Comparison of ENCODE assay signal across 31 cellular contexts in the genomic region with DNA sequence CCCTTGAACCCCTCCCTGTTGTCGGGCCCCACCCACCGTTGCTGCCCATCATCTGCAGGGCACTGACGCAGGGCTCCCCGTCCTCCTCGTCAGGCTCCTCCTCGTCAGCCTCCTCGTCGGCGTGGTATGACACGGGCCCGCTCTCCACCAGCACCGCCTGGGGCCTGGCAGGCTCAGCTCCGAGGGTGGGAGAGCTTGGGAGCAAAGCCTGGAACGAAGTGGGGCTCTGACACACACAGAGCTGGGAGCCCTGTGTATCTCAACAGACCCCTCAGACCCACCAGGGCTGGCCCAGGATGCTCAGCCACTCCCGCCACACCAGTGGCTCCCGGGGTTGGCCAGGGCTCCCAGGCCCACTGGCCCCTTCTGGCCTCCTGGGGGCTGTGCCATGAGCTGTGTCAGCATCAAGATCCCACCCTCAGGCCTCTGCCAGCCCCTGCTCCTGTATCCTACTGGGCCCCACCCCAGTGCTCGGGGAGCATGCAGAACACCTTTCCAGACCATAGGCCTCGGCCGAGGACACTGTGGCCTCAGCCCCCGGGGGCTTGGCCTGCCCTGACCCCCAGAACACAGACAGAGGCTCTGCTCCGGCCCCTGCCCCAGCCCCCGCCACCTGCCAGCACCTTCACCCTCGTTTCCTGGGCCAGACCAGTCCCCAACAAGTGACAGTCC.
"Had no signal": no experiment of that assay in that cellular context is flagged by ENCODE, and none has a peak within 500 bp of the region (broad histone marks: within the 10 kb centered on the region; RNA-seq: fewer than 3 reads in every experiment).

No MANE protein-coding gene starts in this region.

- H3K4me3 ChIP-seq: neural progenitor cell, pancreas, psoas muscle, skin epidermis, smooth muscle cell, spleen, suprapubic skin, testis, tibial artery, transverse colon, upper lobe of right lung, uterus had no signal

- ATAC-seq: naive thymus-derived CD4-positive, alpha-beta T cell; natural killer cell; pancreas; psoas muscle; right cardiac atrium; sciatic nerve; stimulated activated memory B cell treated with anti-CD40 and anti-IgM and Interleukin-4, amounts not matched to agents 10 μg/mL and 1 μg/mL and 100 μg/mL, for 72 hours; stimulated activated naive CD8-positive, alpha-beta T cell treated with anti-CD3 and anti-CD28 coated beads, Interleukin-15, amount 100 ng/mL, for 72 hours; stimulated activated naive CD8-positive, alpha-beta T cell treated with anti-CD3 and anti-CD28 coated beads, Interleukin-15, Interleukin-2, amounts not matched to agents 100 U/mL and 50 U/mL, for 24 hours; upper lobe of right lung had no signal

- H3K27me3 ChIP-seq: neural progenitor cell, neutrophil, pancreas, spleen, suprapubic skin, testis, tibial artery, transverse colon, upper lobe of right lung, uterus had no signal

- H3K4me2 ChIP-seq: neural progenitor cell, smooth muscle cell had no signal

- DNase-seq: naive thymus-derived CD4-positive, alpha-beta T cell; natural killer cell; nucleus accumbens; spleen; stimulated activated CD4-positive, alpha-beta T cell treated with anti-CD3 and anti-CD28 coated beads, Interleukin-12 subunit alpha, Interleukin-12 subunit beta, amount 100 ng/mL, for 4 hours; stimulated activated CD4-positive, alpha-beta T cell treated with anti-CD3 and anti-CD28 coated beads, Interleukin-1b, Interleukin-23, amount 100 ng/mL, for 48 hours; stimulated activated CD4-positive, alpha-beta T cell treated with anti-CD3 and anti-CD28 coated beads, Interleukin-4, amount 100 ng/mL, for 1 hour; stimulated activated CD4-positive, alpha-beta T cell treated with anti-CD3 and anti-CD28 coated beads, Interleukin-4, amount 100 ng/mL, for 4 hours; stimulated activated CD8-positive, alpha-beta memory T cell treated with anti-CD3 and anti-CD28 coated beads, Interleukin-4, amount 100 ng/mL, for 48 hours; stimulated activated naive CD4-positive, alpha-beta T cell; stimulated activated naive CD8-positive, alpha-beta T cell treated with anti-CD3 and anti-CD28 coated beads, Interleukin-15, amount 100 ng/mL, for 72 hours; stimulated activated naive CD8-positive, alpha-beta T cell treated with anti-CD3 and anti-CD28 coated beads, Interleukin-15, Interleukin-2, amounts not matched to agents 100 U/mL and 50 U/mL, for 24 hours; substantia nigra; testis; tibial artery; transverse colon; upper lobe of right lung; uterus had no signal

- H3K27ac ChIP-seq: neural progenitor cell, neutrophil, pancreas, psoas muscle, skin epidermis, suprapubic skin, testis, tibial artery, transverse colon, upper lobe of right lung, uterus had no signal

- H3K9me3 Mint-ChIP-seq: natural killer cell; nephron; neural progenitor cell; stimulated activated memory B cell treated with anti-CD40 and anti-IgM and Interleukin-4, amounts not matched to agents 10 μg/mL and 1 μg/mL and 100 μg/mL, for 72 hours; stimulated activated naive CD8-positive, alpha-beta T cell treated with anti-CD3 and anti-CD28 coated beads, Interleukin-15, amount 100 ng/mL, for 72 hours; type B pancreatic cell had no signal

- H3K36me3 Mint-ChIP-seq: natural killer cell had no signal

- H3K9me3 ChIP-seq: neutrophil, pancreas, psoas muscle, spleen, suprapubic skin, testis, tibial artery, transverse colon, upper lobe of right lung, uterus had no signal

- H3K4me1 Mint-ChIP-seq: stimulated activated naive CD8-positive, alpha-beta T cell treated with anti-CD3 and anti-CD28 coated beads, Interleukin-15, amount 100 ng/mL, for 72 hours had no signal

- H3K36me3 ChIP-seq: neural progenitor cell, transverse colon, uterus had no signal

- H3K27me3 Mint-ChIP-seq: naive thymus-derived CD4-positive, alpha-beta T cell; progenitor cell of endocrine pancreas; stimulated activated naive CD8-positive, alpha-beta T cell treated with anti-CD3 and anti-CD28 coated beads, Interleukin-15, amount 100 ng/mL, for 72 hours; type B pancreatic cell had no signal

- H3K27ac Mint-ChIP-seq: naive thymus-derived CD4-positive, alpha-beta T cell; natural killer cell; nephron; progenitor cell of endocrine pancreas; stimulated activated memory B cell treated with anti-CD40 and anti-IgM and Interleukin-4, amounts not matched to agents 10 μg/mL and 1 μg/mL and 100 μg/mL, for 72 hours; type B pancreatic cell had no signal

- H3K4me3 Mint-ChIP-seq: naive thymus-derived CD4-positive, alpha-beta T cell; natural killer cell; nephron; neural progenitor cell; stimulated activated memory B cell treated with anti-CD40 and anti-IgM and Interleukin-4, amounts not matched to agents 10 μg/mL and 1 μg/mL and 100 μg/mL, for 72 hours; stimulated activated naive CD8-positive, alpha-beta T cell treated with anti-CD3 and anti-CD28 coated beads, Interleukin-15, amount 100 ng/mL, for 72 hours; type B pancreatic cell had no signal

- H3K9ac ChIP-seq: neural progenitor cell had no signal

- H3K4me1 ChIP-seq: neural progenitor cell, pancreas, suprapubic skin, testis, transverse colon, upper lobe of right lung, uterus had no signal
